ENCODE assay signal across 1 cellular context in genomic region chr16:11101695-11102522, GRCh38.
TF ChIP-seq lines count a peak whose summit lies in the region.

No MANE protein-coding gene starts in this region.

TF ChIP-seq in K562, 482 proteins besides CTCF, POLR2A, EP300 and RAD21 (continued from another document and continues in another):
- TF ChIP-seq, protein P1, sequence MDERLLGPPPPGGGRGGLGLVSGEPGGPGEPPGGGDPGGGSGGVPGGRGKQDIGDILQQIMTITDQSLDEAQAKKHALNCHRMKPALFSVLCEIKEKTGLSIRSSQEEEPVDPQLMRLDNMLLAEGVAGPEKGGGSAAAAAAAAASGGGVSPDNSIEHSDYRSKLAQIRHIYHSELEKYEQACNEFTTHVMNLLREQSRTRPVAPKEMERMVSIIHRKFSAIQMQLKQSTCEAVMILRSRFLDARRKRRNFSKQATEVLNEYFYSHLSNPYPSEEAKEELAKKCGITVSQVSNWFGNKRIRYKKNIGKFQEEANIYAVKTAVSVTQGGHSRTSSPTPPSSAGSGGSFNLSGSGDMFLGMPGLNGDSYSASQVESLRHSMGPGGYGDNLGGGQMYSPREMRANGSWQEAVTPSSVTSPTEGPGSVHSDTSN (CRISPR knock-in tag; IDR thresholded peaks at IDR 0.05; ENCODE audit: low read depth): no peak
- TF ChIP-seq, protein P1 (tag; conservative IDR thresholded peaks at IDR 0.05; ENCODE audit: low read depth): peak; percentile 72
- TF ChIP-seq NFIX (CRISPR knock-in tag; IDR thresholded peaks at IDR 0.05; ENCODE audit: low read depth): no peak
- no peak for TF ChIP-seq SRSF9 (IDR thresholded peaks at IDR 0.05; ENCODE audit: borderline replicate concordance, low read depth, low read length)
- TF ChIP-seq CREM (IDR thresholded peaks at IDR 0.05; ENCODE audit: low read depth): peak; percentile 53
- peak; percentile 61 to 94; a peak in 3 of 4 replicates for TF ChIP-seq HDAC1 (IDR thresholded peaks at IDR 0.05)
- TF ChIP-seq ZNF217 (CRISPR knock-in tag; IDR thresholded peaks at IDR 0.05): no peak
- TF ChIP-seq, protein P2, sequence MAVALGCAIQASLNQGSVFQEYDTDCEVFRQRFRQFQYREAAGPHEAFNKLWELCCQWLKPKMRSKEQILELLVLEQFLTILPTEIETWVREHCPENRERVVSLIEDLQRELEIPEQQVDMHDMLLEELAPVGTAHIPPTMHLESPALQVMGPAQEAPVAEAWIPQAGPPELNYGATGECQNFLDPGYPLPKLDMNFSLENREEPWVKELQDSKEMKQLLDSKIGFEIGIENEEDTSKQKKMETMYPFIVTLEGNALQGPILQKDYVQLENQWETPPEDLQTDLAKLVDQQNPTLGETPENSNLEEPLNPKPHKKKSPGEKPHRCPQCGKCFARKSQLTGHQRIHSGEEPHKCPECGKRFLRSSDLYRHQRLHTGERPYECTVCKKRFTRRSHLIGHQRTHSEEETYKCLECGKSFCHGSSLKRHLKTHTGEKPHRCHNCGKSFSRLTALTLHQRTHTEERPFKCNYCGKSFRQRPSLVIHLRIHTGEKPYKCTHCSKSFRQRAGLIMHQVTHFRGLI (CRISPR knock-in tag; IDR thresholded peaks at IDR 0.05): peak; percentile 50; the same call in 1 of the 2 replicates
- TF ChIP-seq ZNF143 (CRISPR knock-in tag; IDR thresholded peaks at IDR 0.05): no peak
- no peak for TF ChIP-seq MAFF (IDR thresholded peaks at IDR 0.05; ENCODE audit: low read length)
- TF ChIP-seq NCOR1 (IDR thresholded peaks at IDR 0.05): peak; percentile 95
- TF ChIP-seq EP400 (IDR thresholded peaks at IDR 0.05): peak; percentile 54
- TF ChIP-seq KHSRP (IDR thresholded peaks at IDR 0.05): peak; percentile 58; the same call in 1 of the 2 replicates
- no peak for TF ChIP-seq ATF6 (CRISPR knock-in tag; IDR thresholded peaks at IDR 0.05)
- peak; percentile 89 for TF ChIP-seq SMARCE1 (IDR thresholded peaks at IDR 0.05)
- TF ChIP-seq ZNF75A (CRISPR knock-in tag; IDR thresholded peaks at IDR 0.05): no peak
- no peak for TF ChIP-seq MED1 (CRISPR knock-in tag; IDR thresholded peaks at IDR 0.05; ENCODE audit: borderline replicate concordance)
- no peak for TF ChIP-seq ASH1L (IDR thresholded peaks at IDR 0.05; ENCODE audit: borderline replicate concordance, low read depth, partially characterized antibody)
- peak; percentile 95 for TF ChIP-seq ZNF644 (tag; IDR thresholded peaks at IDR 0.05; ENCODE audit: low read depth)
- TF ChIP-seq ZNF512 (tag; IDR thresholded peaks at IDR 0.05): no peak
- no peak for TF ChIP-seq ZNF184 (CRISPR knock-in tag; IDR thresholded peaks at IDR 0.05)
- TF ChIP-seq ZNF584 (CRISPR knock-in tag; IDR thresholded peaks at IDR 0.05; ENCODE audit: low read depth): peak; percentile 82
- TF ChIP-seq ZNF398 (CRISPR knock-in tag; IDR thresholded peaks at IDR 0.05): no peak
- TF ChIP-seq SMARCA5 (IDR thresholded peaks at IDR 0.05): no peak
- TF ChIP-seq, protein P3, sequence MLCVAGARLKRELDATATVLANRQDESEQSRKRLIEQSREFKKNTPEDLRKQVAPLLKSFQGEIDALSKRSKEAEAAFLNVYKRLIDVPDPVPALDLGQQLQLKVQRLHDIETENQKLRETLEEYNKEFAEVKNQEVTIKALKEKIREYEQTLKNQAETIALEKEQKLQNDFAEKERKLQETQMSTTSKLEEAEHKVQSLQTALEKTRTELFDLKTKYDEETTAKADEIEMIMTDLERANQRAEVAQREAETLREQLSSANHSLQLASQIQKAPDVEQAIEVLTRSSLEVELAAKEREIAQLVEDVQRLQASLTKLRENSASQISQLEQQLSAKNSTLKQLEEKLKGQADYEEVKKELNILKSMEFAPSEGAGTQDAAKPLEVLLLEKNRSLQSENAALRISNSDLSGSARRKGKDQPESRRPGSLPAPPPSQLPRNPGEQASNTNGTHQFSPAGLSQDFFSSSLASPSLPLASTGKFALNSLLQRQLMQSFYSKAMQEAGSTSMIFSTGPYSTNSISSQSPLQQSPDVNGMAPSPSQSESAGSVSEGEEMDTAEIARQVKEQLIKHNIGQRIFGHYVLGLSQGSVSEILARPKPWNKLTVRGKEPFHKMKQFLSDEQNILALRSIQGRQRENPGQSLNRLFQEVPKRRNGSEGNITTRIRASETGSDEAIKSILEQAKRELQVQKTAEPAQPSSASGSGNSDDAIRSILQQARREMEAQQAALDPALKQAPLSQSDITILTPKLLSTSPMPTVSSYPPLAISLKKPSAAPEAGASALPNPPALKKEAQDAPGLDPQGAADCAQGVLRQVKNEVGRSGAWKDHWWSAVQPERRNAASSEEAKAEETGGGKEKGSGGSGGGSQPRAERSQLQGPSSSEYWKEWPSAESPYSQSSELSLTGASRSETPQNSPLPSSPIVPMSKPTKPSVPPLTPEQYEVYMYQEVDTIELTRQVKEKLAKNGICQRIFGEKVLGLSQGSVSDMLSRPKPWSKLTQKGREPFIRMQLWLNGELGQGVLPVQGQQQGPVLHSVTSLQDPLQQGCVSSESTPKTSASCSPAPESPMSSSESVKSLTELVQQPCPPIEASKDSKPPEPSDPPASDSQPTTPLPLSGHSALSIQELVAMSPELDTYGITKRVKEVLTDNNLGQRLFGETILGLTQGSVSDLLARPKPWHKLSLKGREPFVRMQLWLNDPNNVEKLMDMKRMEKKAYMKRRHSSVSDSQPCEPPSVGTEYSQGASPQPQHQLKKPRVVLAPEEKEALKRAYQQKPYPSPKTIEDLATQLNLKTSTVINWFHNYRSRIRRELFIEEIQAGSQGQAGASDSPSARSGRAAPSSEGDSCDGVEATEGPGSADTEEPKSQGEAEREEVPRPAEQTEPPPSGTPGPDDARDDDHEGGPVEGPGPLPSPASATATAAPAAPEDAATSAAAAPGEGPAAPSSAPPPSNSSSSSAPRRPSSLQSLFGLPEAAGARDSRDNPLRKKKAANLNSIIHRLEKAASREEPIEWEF (CRISPR knock-in tag; IDR thresholded peaks at IDR 0.05): 0 out of 2 replicates have a peak, but pooled peaks have one; percentile 63
- no peak for TF ChIP-seq EZH2 (IDR thresholded peaks at IDR 0.05; ENCODE audit: borderline replicate concordance, low read depth, low read length)
- no peak for TF ChIP-seq SIRT6 (IDR thresholded peaks at IDR 0.05; ENCODE audit: low read depth, low read length)
- TF ChIP-seq, protein P4, sequence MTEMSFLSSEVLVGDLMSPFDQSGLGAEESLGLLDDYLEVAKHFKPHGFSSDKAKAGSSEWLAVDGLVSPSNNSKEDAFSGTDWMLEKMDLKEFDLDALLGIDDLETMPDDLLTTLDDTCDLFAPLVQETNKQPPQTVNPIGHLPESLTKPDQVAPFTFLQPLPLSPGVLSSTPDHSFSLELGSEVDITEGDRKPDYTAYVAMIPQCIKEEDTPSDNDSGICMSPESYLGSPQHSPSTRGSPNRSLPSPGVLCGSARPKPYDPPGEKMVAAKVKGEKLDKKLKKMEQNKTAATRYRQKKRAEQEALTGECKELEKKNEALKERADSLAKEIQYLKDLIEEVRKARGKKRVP (CRISPR knock-in tag; IDR thresholded peaks at IDR 0.05): no peak
- no peak for TF ChIP-seq THAP12 (CRISPR knock-in tag; IDR thresholded peaks at IDR 0.05)
- TF ChIP-seq DMBX1 (CRISPR knock-in tag; IDR thresholded peaks at IDR 0.05; ENCODE audit: borderline replicate concordance): peak; percentile 86; the same call in 1 of the 2 replicates
- TF ChIP-seq ZFX (CRISPR knock-in tag; IDR thresholded peaks at IDR 0.05): no peak
- no peak for TF ChIP-seq POLR2AphosphoS2 (IDR thresholded peaks at IDR 0.05; ENCODE audit: low read length)
- TF ChIP-seq SRSF7 (optimal IDR thresholded peaks at IDR 0.05; ENCODE audit: low read depth, low read length): no peak
- TF ChIP-seq, protein P5, sequence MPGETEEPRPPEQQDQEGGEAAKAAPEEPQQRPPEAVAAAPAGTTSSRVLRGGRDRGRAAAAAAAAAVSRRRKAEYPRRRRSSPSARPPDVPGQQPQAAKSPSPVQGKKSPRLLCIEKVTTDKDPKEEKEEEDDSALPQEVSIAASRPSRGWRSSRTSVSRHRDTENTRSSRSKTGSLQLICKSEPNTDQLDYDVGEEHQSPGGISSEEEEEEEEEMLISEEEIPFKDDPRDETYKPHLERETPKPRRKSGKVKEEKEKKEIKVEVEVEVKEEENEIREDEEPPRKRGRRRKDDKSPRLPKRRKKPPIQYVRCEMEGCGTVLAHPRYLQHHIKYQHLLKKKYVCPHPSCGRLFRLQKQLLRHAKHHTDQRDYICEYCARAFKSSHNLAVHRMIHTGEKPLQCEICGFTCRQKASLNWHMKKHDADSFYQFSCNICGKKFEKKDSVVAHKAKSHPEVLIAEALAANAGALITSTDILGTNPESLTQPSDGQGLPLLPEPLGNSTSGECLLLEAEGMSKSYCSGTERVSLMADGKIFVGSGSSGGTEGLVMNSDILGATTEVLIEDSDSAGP (CRISPR knock-in tag; IDR thresholded peaks at IDR 0.05): no peak
- TF ChIP-seq ZNF24 (IDR thresholded peaks at IDR 0.05): no peak
- TF ChIP-seq MYNN (IDR thresholded peaks at IDR 0.05): no peak
- no peak for TF ChIP-seq MYNN (CRISPR knock-in tag; IDR thresholded peaks at IDR 0.05)
- peak; percentile 96 for TF ChIP-seq TCF3 (CRISPR knock-in tag; IDR thresholded peaks at IDR 0.05)
- no peak for TF ChIP-seq SRSF1 (IDR thresholded peaks at IDR 0.05; ENCODE audit: low read depth, low read length)
- TF ChIP-seq TRIM24 (IDR thresholded peaks at IDR 0.05): peak; percentile 6 to 88; a peak in 3 of 4 replicates
- no peak for TF ChIP-seq HNRNPH1 (optimal IDR thresholded peaks at IDR 0.05; ENCODE audit: low read depth, low read length)
- peak; percentile 71 for TF ChIP-seq CCNT2 (IDR thresholded peaks at IDR 0.05; ENCODE audit: borderline replicate concordance, extremely low read depth, insufficient read length, low read depth, low read length)
- TF ChIP-seq SREBF2 (CRISPR knock-in tag; IDR thresholded peaks at IDR 0.05): no peak
- TF ChIP-seq XRCC3 (IDR thresholded peaks at IDR 0.05): no peak
- 0 out of 2 replicates have a peak, but pooled peaks have one; percentile 21 for TF ChIP-seq DIDO1 (tag; IDR thresholded peaks at IDR 0.05; ENCODE audit: low read depth)
- TF ChIP-seq YY1 (IDR thresholded peaks at IDR 0.05; ENCODE audit: borderline replicate concordance in 1 of 3, control insufficient read depth in 1 of 3, extremely low read depth in 1 of 3, insufficient read depth in 3 of 3, insufficient read length in 1 of 3, insufficient replicate concordance in 2 of 3, low read depth in 1 of 3, low read length in 2 of 3): no peak
- TF ChIP-seq NCOA1 (IDR thresholded peaks at IDR 0.05; ENCODE audit: low read depth): peak; percentile 96
- TF ChIP-seq NFYB (IDR thresholded peaks at IDR 0.05; ENCODE audit: extremely low read depth, insufficient read length): no peak
